ENCODE assay signal across 11 cellular contexts in genomic region chr5:139985733-139986132, GRCh38. TPM values are rescaled to one million over a fixed set of nuclear protein-coding genes. Genes with fewer than 3 reads are reported as not detected.
DNase-seq lines count a peak whose midpoint lies in the region; TF ChIP-seq lines count a peak whose summit lies in the region.
"Had no signal": no experiment of that assay in that cellular context is flagged by ENCODE, and none has a peak within 500 bp of the region (broad histone marks: within the 10 kb centered on the region; RNA-seq: fewer than 3 reads in every experiment).

No MANE protein-coding gene starts in this region.

- TF ChIP-seq CTCF in fibroblast of villous mesenchyme (IDR thresholded peaks at IDR 0.05; ENCODE audit: insufficient read depth, low read depth, low read length) (no peak), smooth muscle cell (IDR thresholded peaks at IDR 0.05; ENCODE audit: borderline replicate concordance, insufficient read depth, poor library complexity, severe bottlenecking) (no peak), sigmoid colon (IDR thresholded peaks at IDR 0.05) (no peak)

- H3K4me2 ChIP-seq in smooth muscle cell: peak overlapping the region; percentile 61

- H3K4me1 ChIP-seq in smooth muscle cell (ENCODE audit: low read depth) (peaks cover 29% of the 10 kb centered on the region), sigmoid colon (peaks cover 0 to 18% (median 10%) of the 10 kb centered on the region in 4 donors)

- peak; percentile 43 for DNase-seq in DMS 273 (lab: John Stamatoyannopoulos, UW; ENCODE audit: unreplicated experiment)
- no peak for DNase-seq in DMS 273 treated with DMSO at 0.1 percent for 48 hours (lab: John Stamatoyannopoulos, UW)
- DNase-seq in RPMI7951 (ENCODE audit: low read depth): peak; percentile 96
- DNase-seq in fibroblast of villous mesenchyme (ENCODE audit: low read depth): peak; percentile 39
- DNase-seq in smooth muscle cell (lab: John Stamatoyannopoulos, UW; ENCODE audit: unreplicated experiment): no peak
- no peak for DNase-seq in sigmoid colon
- no peak for DNase-seq in superior temporal gyrus (ENCODE audit: extremely low spot score)
- no peak for DNase-seq in NCI-H748 (lab: John Stamatoyannopoulos, UW; ENCODE audit: unreplicated experiment)
- DNase-seq: activated CD8-positive, alpha-beta memory T cell treated with anti-CD3 and anti-CD28 coated beads, Interleukin-2, amount 10 ng/mL, durations not matched to agents 7 days and 5 days had no signal

- H3F3A ChIP-seq in smooth muscle cell (ENCODE audit: low read depth): no peaks in the 10 kb centered on the region

- TF ChIP-seq POLR2A in sigmoid colon (IDR thresholded peaks at IDR 0.05): no peak

- WGBS in smooth muscle cell (ENCODE audit: low lambda C conversion rate): 22% methylated on average over 3 of the region's 3 CpGs
- 68 to 70% methylated on average over 3 of the region's 3 CpGs for whole genome bisulfite sequencing in sigmoid colon, 2 donors

- no peaks in the 10 kb centered on the region for H4K20me1 ChIP-seq in smooth muscle cell (ENCODE audit: low read depth)

- intact Hi-C loops in sigmoid colon (cut with DNase I): no loop called here

- H3K4me3 ChIP-seq in fibroblast of villous mesenchyme (ENCODE audit: low read depth, low read length): no peak overlapping the region
- no peak overlapping the region for H3K4me3 ChIP-seq in smooth muscle cell
- H3K4me3 ChIP-seq in sigmoid colon: no peak overlapping the region
- H3K4me3 ChIP-seq: skin epidermis had no signal

- H3K36me3 ChIP-seq in smooth muscle cell (ENCODE audit: low read depth): no peaks in the 10 kb centered on the region
- H3K36me3 ChIP-seq in sigmoid colon: no peaks in the 10 kb centered on the region

- H3K27ac ChIP-seq in smooth muscle cell (ENCODE audit: low read depth): peak overlapping the region; percentile 72
- no peak overlapping the region for H3K27ac ChIP-seq in sigmoid colon
- H3K27ac ChIP-seq: 22Rv1, skin epidermis had no signal

- peak overlapping the region; percentile 38 for H3K9ac ChIP-seq in smooth muscle cell (ENCODE audit: low read depth)

- no peaks in the 10 kb centered on the region for H3K79me2 ChIP-seq in smooth muscle cell (ENCODE audit: low read depth)

- H2AFZ ChIP-seq in smooth muscle cell (ENCODE audit: low read depth): no peak overlapping the region

- H3K27me3 ChIP-seq in smooth muscle cell (ENCODE audit: low read depth) (no peaks in the 10 kb centered on the region), sigmoid colon (no peaks in the 10 kb centered on the region)

- H3K9me3 ChIP-seq in smooth muscle cell (replicated peaks; ENCODE audit: low read depth) (no peaks in the 10 kb centered on the region), sigmoid colon (no peaks in the 10 kb centered on the region)

- no peak for TF ChIP-seq EP300 in sigmoid colon (IDR thresholded peaks at IDR 0.05)

RNA-seq across cellular contexts. Expression of gene NRG2, which starts 57.4 kb away (rescaled TPM):
- total RNA-seq in RPMI7951 (2014; rRNA removed; shearing (Covaris generic)): 1.7 and 1.9 TPM in 2 replicates
- under 0.01 and 0.64 TPM in 2 replicates for total RNA-seq in fibroblast of villous mesenchyme
- total RNA-seq in smooth muscle cell: 0.09 and 0.40 TPM in 2 replicates
- polyA plus RNA-seq in smooth muscle cell: 0.11 and 0.25 TPM in 2 replicates
- 10 to 100 TPM in 1 of 4 donors, 1 to 10 TPM in 3; 3.4 to 11.9 (median 5.6) TPM for total RNA-seq in sigmoid colon
- polyA plus RNA-seq in sigmoid colon: under 1 TPM in 1 of 3 donors, not detected in 2; 0.80 TPM

Comparison
In these comparisons a context has a peak if more than half of its experiments do, and no peak if none do; other contexts are left out.
1. DNase-seq: peak in DMS 273 (single experiment), RPMI7951 (single experiment) and fibroblast of villous mesenchyme (single experiment); none in DMS 273 treated with DMSO at 0.1 percent for 48 hours (single experiment), smooth muscle cell (single experiment), sigmoid colon (single experiment), superior temporal gyrus (single experiment) and NCI-H748 (single experiment).